In genomic region chr4:93303440-93303839, GRCh38 we compare ENCODE assay signal across 18 cellular contexts.
"Had no signal": no experiment of that assay in that cellular context is flagged by ENCODE, and none has a peak within 500 bp of the region (broad histone marks: within the 10 kb centered on the region; RNA-seq: fewer than 3 reads in every experiment).

No MANE protein-coding gene starts in this region.

- H3K36me3 Mint-ChIP-seq: activated naive CD4-positive, alpha-beta T cell treated with anti-CD3 and anti-CD28 coated beads, Interleukin-2, amount 50 U/mL, for 24 hours; stimulated activated effector memory CD8-positive, alpha-beta T cell treated with anti-CD3 and anti-CD28 coated beads, Interleukin-12 subunit alpha, Interleukin-12 subunit beta, amount 100 ng/mL, for 72 hours had no signal

- H3K4me3 ChIP-seq: ascending aorta, esophagus squamous epithelium, sigmoid colon, testis, upper lobe of left lung had no signal

- H3K4me3 Mint-ChIP-seq: activated B cell treated with CpG ODN at 0.5 μM for 24 hours; activated CD4-positive, alpha-beta T cell treated with anti-CD3 and anti-CD28 coated beads, Interleukin-2, amount 10 ng/mL, durations not matched to agents 7 days and 5 days; activated naive CD4-positive, alpha-beta T cell treated with anti-CD3 and anti-CD28 coated beads, Interleukin-2, amount 50 U/mL, for 24 hours; activated T-cell treated with anti-CD3 and anti-CD28 coated beads, Interleukin-2, amount 50 U/mL, for 72 hours; nephron progenitor cell; stimulated activated effector memory CD8-positive, alpha-beta T cell treated with anti-CD3 and anti-CD28 coated beads, Interleukin-12 subunit alpha, Interleukin-12 subunit beta, amount 100 ng/mL, for 72 hours had no signal

- H3K27me3 ChIP-seq: ascending aorta, esophagus squamous epithelium, sigmoid colon, testis, upper lobe of left lung had no signal

- H3K9me3 ChIP-seq: ascending aorta, esophagus squamous epithelium, sigmoid colon, testis, upper lobe of left lung had no signal

- H3K4me1 Mint-ChIP-seq: activated B cell treated with CpG ODN at 0.5 μM for 24 hours; activated naive CD4-positive, alpha-beta T cell treated with anti-CD3 and anti-CD28 coated beads, Interleukin-2, amount 50 U/mL, for 24 hours; stimulated activated effector memory CD8-positive, alpha-beta T cell treated with anti-CD3 and anti-CD28 coated beads, Interleukin-12 subunit alpha, Interleukin-12 subunit beta, amount 100 ng/mL, for 72 hours had no signal

- DNase-seq: activated B cell treated with CpG ODN at 0.5 μM for 24 hours; activated CD4-positive, alpha-beta T cell treated with anti-CD3 and anti-CD28 coated beads, Interleukin-2, amount 10 ng/mL, durations not matched to agents 7 days and 5 days; activated effector memory CD4-positive, alpha-beta T cell treated with anti-CD3 and anti-CD28 coated beads, Interleukin-2, amount 50 U/mL, for 16 hours; activated T-cell treated with anti-CD3 and anti-CD28 coated beads, Interleukin-2, amount 50 U/mL, for 72 hours; cerebellar nuclear complex; cortex of kidney; effector CD4-positive, alpha-beta T cell; esophagus squamous epithelium; nephron progenitor cell; nucleus accumbens; sigmoid colon; stimulated activated CD4-positive, alpha-beta T cell treated with anti-CD3 and anti-CD28 coated beads, Interleukin-4, amount 100 ng/mL, for 24 hours; T-helper 9 cell; testis; upper lobe of left lung had no signal

- H3K27ac Mint-ChIP-seq: activated B cell treated with CpG ODN at 0.5 μM for 24 hours; activated CD4-positive, alpha-beta T cell treated with anti-CD3 and anti-CD28 coated beads, Interleukin-2, amount 10 ng/mL, durations not matched to agents 7 days and 5 days; activated naive CD4-positive, alpha-beta T cell treated with anti-CD3 and anti-CD28 coated beads, Interleukin-2, amount 50 U/mL, for 24 hours; activated T-cell treated with anti-CD3 and anti-CD28 coated beads, Interleukin-2, amount 50 U/mL, for 72 hours; nephron progenitor cell; stimulated activated effector memory CD8-positive, alpha-beta T cell treated with anti-CD3 and anti-CD28 coated beads, Interleukin-12 subunit alpha, Interleukin-12 subunit beta, amount 100 ng/mL, for 72 hours had no signal

- H3K27me3 Mint-ChIP-seq: activated B cell treated with CpG ODN at 0.5 μM for 24 hours; activated CD4-positive, alpha-beta T cell treated with anti-CD3 and anti-CD28 coated beads, Interleukin-2, amount 10 ng/mL, durations not matched to agents 7 days and 5 days; activated naive CD4-positive, alpha-beta T cell treated with anti-CD3 and anti-CD28 coated beads, Interleukin-2, amount 50 U/mL, for 24 hours had no signal

- H3K36me3 ChIP-seq: ascending aorta, esophagus squamous epithelium, sigmoid colon, upper lobe of left lung had no signal

- H3K9me3 Mint-ChIP-seq: activated CD4-positive, alpha-beta T cell treated with anti-CD3 and anti-CD28 coated beads, Interleukin-2, amount 10 ng/mL, durations not matched to agents 7 days and 5 days; activated naive CD4-positive, alpha-beta T cell treated with anti-CD3 and anti-CD28 coated beads, Interleukin-2, amount 50 U/mL, for 24 hours; nephron progenitor cell had no signal

- H3K4me1 ChIP-seq: ascending aorta, sigmoid colon, testis, upper lobe of left lung had no signal

- H3K27ac ChIP-seq: ascending aorta, esophagus squamous epithelium, sigmoid colon, testis, upper lobe of left lung had no signal

- ATAC-seq: activated T-cell treated with anti-CD3 and anti-CD28 coated beads, Interleukin-2, amount 50 U/mL, for 72 hours; stimulated activated effector memory CD8-positive, alpha-beta T cell treated with anti-CD3 and anti-CD28 coated beads, Interleukin-12 subunit alpha, Interleukin-12 subunit beta, amount 100 ng/mL, for 72 hours had no signal
